Comparison of ENCODE assay signal across 1 cellular context in genomic region chr7:121323934-121324333, GRCh38.
TF ChIP-seq lines count a peak whose summit lies in the region.

No MANE protein-coding gene starts in this region.

TF ChIP-seq in K562, 482 proteins besides CTCF, POLR2A, EP300 and RAD21 (continued from another document):
- TF ChIP-seq C11orf30 (IDR thresholded peaks at IDR 0.05; ENCODE audit: low read depth) (no peak), SMAD4 (CRISPR knock-in tag; conservative IDR thresholded peaks at IDR 0.05) (0 out of 2 replicates have a peak, but pooled peaks have one; percentile 23)
TF ChIP-seq in K562: peak in this region for 5.
